Comparison of ENCODE assay signal across 1 cellular context in the genomic region with DNA sequence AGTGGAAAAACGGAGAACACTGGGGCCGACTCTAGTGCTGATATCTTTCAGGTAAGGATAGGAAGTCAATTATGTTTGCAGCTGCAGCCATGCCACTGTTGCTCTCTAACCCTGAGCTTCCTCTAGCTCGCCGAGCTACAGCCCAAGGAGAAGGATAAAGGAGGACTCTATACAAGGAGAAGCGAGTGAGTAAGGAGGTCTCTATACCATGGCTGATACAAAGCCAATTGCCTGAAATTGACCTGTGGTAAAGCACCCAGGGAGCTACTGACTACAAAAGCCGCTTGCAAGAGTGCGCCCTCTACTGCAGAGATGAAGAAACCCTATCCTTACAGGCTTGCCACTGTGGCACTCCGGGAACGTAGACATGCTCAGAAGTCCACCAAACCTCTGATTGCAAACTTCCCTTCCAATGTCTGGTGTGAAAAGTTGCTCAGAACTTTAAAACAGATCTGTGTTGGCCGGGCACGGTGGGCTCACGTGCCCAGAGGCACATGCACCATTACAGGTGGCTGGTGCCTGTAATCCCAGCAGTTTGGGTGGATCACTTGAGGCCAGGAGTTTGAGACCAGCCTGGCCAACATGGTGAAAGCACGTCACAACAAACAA.
A peak's percentile ranks its signal among the peaks of the same experiment; 100 is the strongest.
TF ChIP-seq lines count a peak whose summit lies in the region.

No MANE protein-coding gene starts in this region.

TF ChIP-seq in HepG2, 621 proteins besides CTCF, POLR2A, EP300 and RAD21 (continued from another document):
- TF ChIP-seq, protein P1, sequence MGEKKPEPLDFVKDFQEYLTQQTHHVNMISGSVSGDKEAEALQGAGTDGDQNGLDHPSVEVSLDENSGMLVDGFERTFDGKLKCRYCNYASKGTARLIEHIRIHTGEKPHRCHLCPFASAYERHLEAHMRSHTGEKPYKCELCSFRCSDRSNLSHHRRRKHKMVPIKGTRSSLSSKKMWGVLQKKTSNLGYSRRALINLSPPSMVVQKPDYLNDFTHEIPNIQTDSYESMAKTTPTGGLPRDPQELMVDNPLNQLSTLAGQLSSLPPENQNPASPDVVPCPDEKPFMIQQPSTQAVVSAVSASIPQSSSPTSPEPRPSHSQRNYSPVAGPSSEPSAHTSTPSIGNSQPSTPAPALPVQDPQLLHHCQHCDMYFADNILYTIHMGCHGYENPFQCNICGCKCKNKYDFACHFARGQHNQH (CRISPR knock-in tag; IDR thresholded peaks at IDR 0.05) = peak; percentile 65; the same call in 1 of the 2 replicates
- TF ChIP-seq, protein P2, sequence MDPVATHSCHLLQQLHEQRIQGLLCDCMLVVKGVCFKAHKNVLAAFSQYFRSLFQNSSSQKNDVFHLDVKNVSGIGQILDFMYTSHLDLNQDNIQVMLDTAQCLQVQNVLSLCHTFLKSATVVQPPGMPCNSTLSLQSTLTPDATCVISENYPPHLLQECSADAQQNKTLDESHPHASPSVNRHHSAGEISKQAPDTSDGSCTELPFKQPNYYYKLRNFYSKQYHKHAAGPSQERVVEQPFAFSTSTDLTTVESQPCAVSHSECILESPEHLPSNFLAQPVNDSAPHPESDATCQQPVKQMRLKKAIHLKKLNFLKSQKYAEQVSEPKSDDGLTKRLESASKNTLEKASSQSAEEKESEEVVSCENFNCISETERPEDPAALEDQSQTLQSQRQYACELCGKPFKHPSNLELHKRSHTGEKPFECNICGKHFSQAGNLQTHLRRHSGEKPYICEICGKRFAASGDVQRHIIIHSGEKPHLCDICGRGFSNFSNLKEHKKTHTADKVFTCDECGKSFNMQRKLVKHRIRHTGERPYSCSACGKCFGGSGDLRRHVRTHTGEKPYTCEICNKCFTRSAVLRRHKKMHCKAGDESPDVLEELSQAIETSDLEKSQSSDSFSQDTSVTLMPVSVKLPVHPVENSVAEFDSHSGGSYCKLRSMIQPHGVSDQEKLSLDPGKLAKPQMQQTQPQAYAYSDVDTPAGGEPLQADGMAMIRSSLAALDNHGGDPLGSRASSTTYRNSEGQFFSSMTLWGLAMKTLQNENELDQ (CRISPR knock-in tag; IDR thresholded peaks at IDR 0.05; ENCODE audit: borderline replicate concordance) = no peak
- TF ChIP-seq YEATS4 (CRISPR knock-in tag; IDR thresholded peaks at IDR 0.05; ENCODE audit: borderline replicate concordance) = 0 out of 2 replicates have a peak, but pooled peaks have one; percentile 46
- no peak for TF ChIP-seq ZKSCAN1 (IDR thresholded peaks at IDR 0.05; ENCODE audit: low read length)
- 0 out of 2 replicates have a peak, but pooled peaks have one; percentile 62 for TF ChIP-seq HIVEP1 (CRISPR knock-in tag; IDR thresholded peaks at IDR 0.05)
- TF ChIP-seq ZNF709 (CRISPR knock-in tag; IDR thresholded peaks at IDR 0.05) = peak; percentile 14; the same call in 1 of the 2 replicates
- peak; percentile 74 for TF ChIP-seq KAT8 (CRISPR knock-in tag; IDR thresholded peaks at IDR 0.05)
- TF ChIP-seq, protein P3, sequence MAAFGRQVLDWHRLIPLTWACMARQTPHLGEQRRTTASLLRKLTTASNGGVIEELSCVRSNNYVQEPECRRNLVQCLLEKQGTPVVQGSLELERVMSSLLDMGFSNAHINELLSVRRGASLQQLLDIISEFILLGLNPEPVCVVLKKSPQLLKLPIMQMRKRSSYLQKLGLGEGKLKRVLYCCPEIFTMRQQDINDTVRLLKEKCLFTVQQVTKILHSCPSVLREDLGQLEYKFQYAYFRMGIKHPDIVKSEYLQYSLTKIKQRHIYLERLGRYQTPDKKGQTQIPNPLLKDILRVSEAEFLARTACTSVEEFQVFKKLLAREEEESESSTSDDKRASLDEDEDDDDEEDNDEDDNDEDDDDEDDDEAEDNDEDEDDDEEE (CRISPR knock-in tag; IDR thresholded peaks at IDR 0.05) = peak; percentile 66; the same call in 1 of the 2 replicates
- TF ChIP-seq ELF3 (CRISPR knock-in tag; IDR thresholded peaks at IDR 0.05) = peak; percentile 39; the same call in 1 of the 2 replicates
- TF ChIP-seq REL (CRISPR knock-in tag; conservative IDR thresholded peaks at IDR 0.05) = no peak
- TF ChIP-seq ZIK1 (CRISPR knock-in tag; IDR thresholded peaks at IDR 0.05; ENCODE audit: borderline replicate concordance, low read depth) = peak; percentile 72; the same call in 1 of the 2 replicates
- TF ChIP-seq, protein P4, sequence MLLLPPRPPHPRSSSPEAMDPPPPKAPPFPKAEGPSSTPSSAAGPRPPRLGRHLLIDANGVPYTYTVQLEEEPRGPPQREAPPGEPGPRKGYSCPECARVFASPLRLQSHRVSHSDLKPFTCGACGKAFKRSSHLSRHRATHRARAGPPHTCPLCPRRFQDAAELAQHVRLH (CRISPR knock-in tag; IDR thresholded peaks at IDR 0.05; ENCODE audit: borderline replicate concordance, low read depth) = peak; percentile 92; the same call in 1 of the 2 replicates
- TF ChIP-seq ZMYM3 (CRISPR knock-in tag; IDR thresholded peaks at IDR 0.05) = peak; percentile 85
TF ChIP-seq in HepG2: peak in this region for 111.
